In the genomic region with DNA sequence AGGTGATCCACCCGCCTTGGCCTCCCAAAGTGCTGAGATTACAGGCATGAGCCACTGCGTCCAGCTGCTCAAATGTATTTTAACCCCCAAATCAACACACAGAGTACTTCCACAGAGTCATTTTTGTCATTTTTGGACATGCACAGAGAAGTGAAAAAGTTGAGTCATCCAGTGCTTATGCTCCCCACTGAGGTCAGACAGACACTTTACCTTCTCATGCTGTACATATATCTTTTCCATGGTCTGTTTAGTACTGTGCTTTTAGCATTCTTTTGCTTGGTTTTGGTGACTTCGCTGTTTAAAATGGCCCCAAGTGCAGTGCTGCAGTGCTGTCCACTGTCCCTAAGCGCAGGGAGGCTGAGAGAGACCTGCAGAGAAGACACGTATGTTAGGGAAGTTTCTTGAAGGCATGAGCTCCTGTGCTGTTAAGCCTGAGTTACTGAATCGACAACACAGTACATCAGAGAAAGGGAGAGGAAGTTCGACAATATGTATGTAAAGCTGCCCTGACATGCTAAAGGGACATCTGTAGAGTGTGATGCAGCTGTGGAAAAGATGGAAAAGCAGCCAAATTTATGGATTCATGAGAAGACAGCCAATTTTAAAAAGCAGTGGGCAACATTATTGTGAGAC, we compare ENCODE assay signal across 8 cellular contexts.
DNase-seq lines count a peak whose midpoint lies in the region; ATAC-seq and TF ChIP-seq lines count a peak whose summit lies in the region.
"Not testable (repeated sequence)": the region's sequence is repeated elsewhere in the genome, so short reads cannot be mapped to it uniquely, and the experiment has no call there.

No MANE protein-coding gene starts in this region.

- peak; percentile 75 for ATAC-seq in GM18519 (IDR thresholded peaks at IDR 0.05; ENCODE audit: low FRiP score, unreplicated experiment)
- peak; percentile 74 for ATAC-seq in GM19438 (IDR thresholded peaks at IDR 0.05; ENCODE audit: low read depth, unreplicated experiment)
- ATAC-seq in GM21737 (IDR thresholded peaks at IDR 0.05; ENCODE audit: unreplicated experiment) = peak; percentile 62
- peak; percentile 71 for ATAC-seq in HG03025 (IDR thresholded peaks at IDR 0.05; ENCODE audit: low FRiP score, unreplicated experiment)
- ATAC-seq in HG03442 (IDR thresholded peaks at IDR 0.05; ENCODE audit: unreplicated experiment) = peak; percentile 82
- ATAC-seq in activated naive CD8-positive, alpha-beta T cell treated with anti-CD3 and anti-CD28 coated beads, Interleukin-2, amount 50 U/mL, for 24 hours = peak; percentile 75

- peak overlapping the region; percentile 75 for H3K27ac ChIP-seq in OCI-LY3 (ENCODE audit: low read length)

- not testable (repeated sequence) for H3K9me3 ChIP-seq in OCI-LY3 (ENCODE audit: insufficient read depth, low read length)

- DNase-seq in CD14-positive monocyte (ENCODE audit: low spot score); activated naive CD8-positive, alpha-beta T cell treated with anti-CD3 and anti-CD28 coated beads, Interleukin-2, amount 50 U/mL, for 24 hours: not testable (repeated sequence)

- not testable (repeated sequence) for H3K36me3 Mint-ChIP-seq in CD14-positive monocyte; activated naive CD8-positive, alpha-beta T cell treated with anti-CD3 and anti-CD28 coated beads, Interleukin-2, amount 50 U/mL, for 24 hours (ENCODE audit: low read depth)

- H3K27ac Mint-ChIP-seq in CD14-positive monocyte = peak overlapping the region; percentile 68 to 92 (median 87)
- H3K27ac Mint-ChIP-seq in activated naive CD8-positive, alpha-beta T cell treated with anti-CD3 and anti-CD28 coated beads, Interleukin-2, amount 50 U/mL, for 24 hours = not testable (repeated sequence)

- H3K36me3 ChIP-seq in OCI-LY3 (replicated peaks; ENCODE audit: low read depth, low read length) = not testable (repeated sequence)

- H3K4me1 Mint-ChIP-seq in CD14-positive monocyte = peaks cover 32% of the 10 kb centered on the region
- peaks cover 19% of the 10 kb centered on the region for H3K4me1 Mint-ChIP-seq in activated naive CD8-positive, alpha-beta T cell treated with anti-CD3 and anti-CD28 coated beads, Interleukin-2, amount 50 U/mL, for 24 hours

- intact Hi-C loops in CD14-positive monocyte (cut with micrococcal nuclease) = not testable (repeated sequence)

- H3K4me2 ChIP-seq in OCI-LY3 (ENCODE audit: low read length) = peak overlapping the region; percentile 41

- TF ChIP-seq CTCF in CD14-positive monocyte (IDR thresholded peaks at IDR 0.05); OCI-LY3 (IDR thresholded peaks at IDR 0.05; ENCODE audit: low read depth, low read length): not testable (repeated sequence)

- H3K4me1 ChIP-seq in OCI-LY3 (ENCODE audit: low read length) = not testable (repeated sequence)

- not testable (repeated sequence) for H3K27me3 ChIP-seq in OCI-LY3 (ENCODE audit: low read depth, low read length)

- H2AFZ ChIP-seq in OCI-LY3 (ENCODE audit: low read depth, low read length) = not testable (repeated sequence)

- H3K4me3 Mint-ChIP-seq in CD14-positive monocyte = peak overlapping the region in 1 of 2 donors; percentile 75
- H3K4me3 Mint-ChIP-seq in activated naive CD8-positive, alpha-beta T cell treated with anti-CD3 and anti-CD28 coated beads, Interleukin-2, amount 50 U/mL, for 24 hours = not testable (repeated sequence)

- not testable (repeated sequence) for H3K9ac ChIP-seq in OCI-LY3 (ENCODE audit: low read length)

- H3K79me2 ChIP-seq in OCI-LY3 (ENCODE audit: low read length) = not testable (repeated sequence)

- not testable (repeated sequence) for H4K20me1 ChIP-seq in OCI-LY3 (ENCODE audit: insufficient read depth, low read length)

- 0 out of 2 replicates have a peak overlapping the region, but pooled peaks have one; percentile 24 for H3K4me3 ChIP-seq in OCI-LY3 (ENCODE audit: low read length)

- H3K27me3 Mint-ChIP-seq in CD14-positive monocyte (ENCODE audit: low read depth in 3 of 3); activated naive CD8-positive, alpha-beta T cell treated with anti-CD3 and anti-CD28 coated beads, Interleukin-2, amount 50 U/mL, for 24 hours: not testable (repeated sequence)

- not testable (repeated sequence) for H3K9me3 Mint-ChIP-seq in CD14-positive monocyte; activated naive CD8-positive, alpha-beta T cell treated with anti-CD3 and anti-CD28 coated beads, Interleukin-2, amount 50 U/mL, for 24 hours
